ENCODE assay signal across 14 cellular contexts in the genomic region with DNA sequence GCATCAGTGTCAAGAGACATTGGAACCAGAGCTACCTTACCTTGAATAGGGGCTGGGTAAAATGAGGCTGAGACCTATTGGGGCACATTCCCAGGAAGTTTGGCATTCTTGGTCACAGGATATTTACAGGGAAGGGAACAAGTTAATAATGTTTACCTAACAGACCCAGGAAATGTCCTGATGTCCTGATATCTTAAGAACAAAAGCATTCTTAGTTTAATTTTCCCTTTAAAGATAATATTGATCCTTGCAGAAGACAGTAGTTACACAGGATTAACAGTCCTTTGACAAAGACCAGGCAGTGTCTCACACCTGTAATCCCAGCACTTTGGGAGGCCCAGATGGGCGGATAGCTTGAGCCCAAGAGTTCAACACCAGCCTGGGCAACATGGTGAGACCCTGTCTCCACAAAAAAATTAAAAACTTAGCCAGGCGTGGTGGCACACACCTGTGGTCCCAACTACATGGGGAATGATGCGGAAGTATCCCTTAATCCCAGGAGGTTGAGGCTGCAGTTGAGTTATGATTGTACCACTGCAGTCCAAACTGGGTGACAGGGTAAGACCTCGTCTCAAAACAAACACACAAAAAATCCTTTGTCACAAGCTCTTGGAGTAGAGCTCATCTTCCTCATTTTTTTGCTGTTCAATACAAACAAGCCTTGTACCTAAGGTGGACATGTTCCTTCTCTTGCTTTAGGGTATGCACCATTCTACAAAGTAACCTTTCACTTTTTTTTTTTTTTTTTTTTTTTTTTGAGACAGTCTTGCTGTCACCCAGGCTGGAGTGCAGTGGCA. TPM values are rescaled to one million over a fixed set of nuclear protein-coding genes. Genes with fewer than 3 reads are reported as not detected.
A peak's percentile ranks its signal among the peaks of the same experiment; 100 is the strongest.
DNase-seq lines count a peak whose midpoint lies in the region; ATAC-seq and TF ChIP-seq lines count a peak whose summit lies in the region.
"Had no signal": no experiment of that assay in that cellular context is flagged by ENCODE, and none has a peak within 500 bp of the region (broad histone marks: within the 10 kb centered on the region; RNA-seq: fewer than 3 reads in every experiment).

No MANE protein-coding gene starts in this region.

- H3K27me3 ChIP-seq in WERI-Rb-1 (ENCODE audit: insufficient read depth, low read depth, severe bottlenecking): no peaks in the 10 kb centered on the region
- H3K27me3 ChIP-seq in hepatocyte: no peaks in the 10 kb centered on the region
- H3K27me3 ChIP-seq: ovary had no signal

- H3K27ac ChIP-seq in WERI-Rb-1 (peak overlapping the region; percentile 92), hepatocyte (peak overlapping the region; percentile 95), OCI-LY7 (ENCODE audit: low read depth, low read length, poor library complexity, severe bottlenecking) (no peak overlapping the region)

- peaks cover 78% of the 10 kb centered on the region for H3K36me3 ChIP-seq in WERI-Rb-1
- H3K36me3 ChIP-seq in hepatocyte (replicated peaks; ENCODE audit: insufficient read depth, low read depth): no peaks in the 10 kb centered on the region
- peaks cover 77% of the 10 kb centered on the region for H3K36me3 ChIP-seq in OCI-LY7 (ENCODE audit: insufficient read depth, low read length)
- H3K36me3 ChIP-seq: ovary had no signal

- H3K9me3 Mint-ChIP-seq in stimulated activated naive CD8-positive, alpha-beta T cell treated with anti-CD3 and anti-CD28 coated beads, Interleukin-15, Interleukin-2, amounts not matched to agents 100 ng/mL and 50 ng/mL, for 24 hours: no peaks in the 10 kb centered on the region

- H4K20me1 ChIP-seq in hepatocyte (ENCODE audit: insufficient read depth, poor library complexity, severe bottlenecking): peaks cover 29% of the 10 kb centered on the region
- H4K20me1 ChIP-seq in OCI-LY7 (ENCODE audit: insufficient read depth, low read length): peaks cover 15% of the 10 kb centered on the region

- H3K4me2 ChIP-seq in hepatocyte: no peak overlapping the region
- no peak overlapping the region for H3K4me2 ChIP-seq in OCI-LY7 (ENCODE audit: low read length)

- H3K79me2 ChIP-seq in hepatocyte: peaks cover 36% of the 10 kb centered on the region
- H3K79me2 ChIP-seq in OCI-LY7 (ENCODE audit: insufficient read depth, low read depth, low read length): peaks cover 41% of the 10 kb centered on the region

- POLR2A ChIA-PET in OCI-LY7 (lab: Charles Lee): interaction anchor here (0.7 to 1.2 kb wide), 6 partner anchors 24 to 634 kb away, joined by 4 to 7 read pairs (median 4); a partner anchor contains a TSS

- H3K9me3 ChIP-seq in WERI-Rb-1 (ENCODE audit: severe bottlenecking) (no peaks in the 10 kb centered on the region), hepatocyte (ENCODE audit: low read depth) (no peaks in the 10 kb centered on the region), OCI-LY7 (ENCODE audit: low read length) (no peaks in the 10 kb centered on the region)
- H3K9me3 ChIP-seq: ovary had no signal

- H2AFZ ChIP-seq in hepatocyte: peak overlapping the region; percentile 85
- H2AFZ ChIP-seq in OCI-LY7 (ENCODE audit: low read length): no peak overlapping the region

- DNase-seq in stimulated activated naive CD8-positive, alpha-beta T cell treated with anti-CD3 and anti-CD28 coated beads, Interleukin-15, Interleukin-2, amounts not matched to agents 100 U/mL and 50 U/mL, for 24 hours: no peak
- DNase-seq in WERI-Rb-1: no peak
- no peak for DNase-seq in hepatocyte (ENCODE audit: low spot score)
- no peak for DNase-seq in OCI-LY7 (ENCODE audit: low spot score)
- DNase-seq in stimulated activated CD4-positive, alpha-beta T cell treated with anti-CD3 and anti-CD28 coated beads, Interleukin-4, amount 100 ng/mL, for 1 hour: no peak
- DNase-seq in NCI-H2107 treated with DMSO at 0.1 percent for 48 hours (lab: John Stamatoyannopoulos, UW; ENCODE audit: unreplicated experiment): no peak
- DNase-seq: amygdala; MV-4-11; NCI-H510A treated with DMSO at 0.1 percent for 48 hours; Right ventricle myocardium superior; stimulated activated naive CD4-positive, alpha-beta T cell had no signal

- no peak for ATAC-seq in stimulated activated naive CD8-positive, alpha-beta T cell treated with anti-CD3 and anti-CD28 coated beads, Interleukin-15, Interleukin-2, amounts not matched to agents 100 U/mL and 50 U/mL, for 24 hours
- no peak for ATAC-seq in GM18867 (IDR thresholded peaks at IDR 0.05; ENCODE audit: unreplicated experiment)

- intact Hi-C loops in OCI-LY7 (cut with micrococcal nuclease; ENCODE audit: unreplicated experiment): loop anchor here (2.0 kb wide), 1 partner anchor 199 kb away; a partner anchor contains a TSS

- TF ChIP-seq CTCF in WERI-Rb-1 (IDR thresholded peaks at IDR 0.05; ENCODE audit: low read depth, low read length): no peak
- no peak for TF ChIP-seq CTCF in hepatocyte (IDR thresholded peaks at IDR 0.05; ENCODE audit: poor library complexity)
- no peak for TF ChIP-seq CTCF in OCI-LY7 (conservative IDR thresholded peaks at IDR 0.05; ENCODE audit: low read length)

- H3K4me1 Mint-ChIP-seq in stimulated activated naive CD8-positive, alpha-beta T cell treated with anti-CD3 and anti-CD28 coated beads, Interleukin-15, Interleukin-2, amounts not matched to agents 100 ng/mL and 50 ng/mL, for 24 hours (ENCODE audit: low read depth): peaks cover 34% of the 10 kb centered on the region

- peak overlapping the region; percentile 53 for H3K4me3 Mint-ChIP-seq in stimulated activated naive CD8-positive, alpha-beta T cell treated with anti-CD3 and anti-CD28 coated beads, Interleukin-15, Interleukin-2, amounts not matched to agents 100 ng/mL and 50 ng/mL, for 24 hours

- peaks cover 59% of the 10 kb centered on the region for H3K36me3 Mint-ChIP-seq in stimulated activated naive CD8-positive, alpha-beta T cell treated with anti-CD3 and anti-CD28 coated beads, Interleukin-15, Interleukin-2, amounts not matched to agents 100 ng/mL and 50 ng/mL, for 24 hours (ENCODE audit: low read depth)

- 74% methylated on average over 4 of the region's 4 CpGs for WGBS in hepatocyte (ENCODE audit: low lambda C conversion rate, missing lambda C conversion rate)

- BruUV-seq in OCI-LY7 (replicated peaks; lab: Mats Ljungman, UMichigan): no TSS peak

- H3K4me3 ChIP-seq in WERI-Rb-1 (ENCODE audit: low read depth, low read length) (no peak overlapping the region), hepatocyte (no peak overlapping the region), OCI-LY7 (ENCODE audit: low read depth, low read length, poor library complexity, severe bottlenecking) (no peak overlapping the region)

- CTCF ChIA-PET in OCI-LY7 (lab: Charles Lee; ENCODE audit: unreplicated experiment): no interaction called here

- H3K27ac Mint-ChIP-seq in stimulated activated naive CD8-positive, alpha-beta T cell treated with anti-CD3 and anti-CD28 coated beads, Interleukin-15, Interleukin-2, amounts not matched to agents 100 ng/mL and 50 ng/mL, for 24 hours: peak overlapping the region; percentile 98

- H3K27me3 Mint-ChIP-seq in stimulated activated naive CD8-positive, alpha-beta T cell treated with anti-CD3 and anti-CD28 coated beads, Interleukin-15, Interleukin-2, amounts not matched to agents 100 ng/mL and 50 ng/mL, for 24 hours: no peaks in the 10 kb centered on the region

- H3K9me2 ChIP-seq in hepatocyte (replicated peaks; ENCODE audit: insufficient read depth) (no peaks in the 10 kb centered on the region), OCI-LY7 (ENCODE audit: insufficient read depth, low read length) (no peaks in the 10 kb centered on the region)

- peaks cover 9% of the 10 kb centered on the region for H3K4me1 ChIP-seq in hepatocyte (ENCODE audit: insufficient read depth)
- peaks cover 20% of the 10 kb centered on the region for H3K4me1 ChIP-seq in OCI-LY7 (ENCODE audit: insufficient read depth, low read length, poor library complexity, severe bottlenecking)

RNA-seq across cellular contexts. Expression of a gene that starts 1.3 kb away (rescaled TPM):
- total RNA-seq in hepatocyte (96.4 and 99.6 TPM in 2 replicates), OCI-LY7 (2022) (133 and 156 TPM in 2 replicates)
- polyA plus RNA-seq in hepatocyte: 51.8 and 55.0 TPM in 2 replicates
- total RNA-seq in OCI-LY7 (2014; rRNA removed; shearing (Covaris generic)): 68.5 and 76.7 TPM in 2 replicates

RNA-seq across cellular contexts. Expression of a gene that starts 31.1 kb away (rescaled TPM):
- 75.4 and 80.8 TPM in 2 replicates for total RNA-seq in hepatocyte
- polyA plus RNA-seq in hepatocyte: 54.4 and 65.7 TPM in 2 replicates
- 46.4 and 53.6 TPM in 2 replicates for total RNA-seq in OCI-LY7 (2014; rRNA removed; shearing (Covaris generic))
- total RNA-seq in OCI-LY7 (2022): 93.7 and 114 TPM in 2 replicates
